In genomic region chr9:111599948-111600343, GRCh38 we compare ENCODE assay signal across 8 cellular contexts. TPM values are rescaled to one million over a fixed set of nuclear protein-coding genes. Genes with fewer than 3 reads are reported as not detected.
DNase-seq lines count a peak whose midpoint lies in the region; ATAC-seq, FAIRE-seq and TF ChIP-seq lines count a peak whose summit lies in the region.

No MANE protein-coding gene starts in this region.

- H3K4me3 Mint-ChIP-seq in stimulated activated naive CD8-positive, alpha-beta T cell treated with anti-CD3 and anti-CD28 coated beads, Interleukin-15, amount 100 ng/mL, for 72 hours, result peak overlapping the region; percentile 84 to 88

- CTCF ChIA-PET in GM12878 (lab: Yijun Ruan, JAX), result interaction anchor here (0.9 kb wide), 1 partner anchor 21 kb away, joined by 3 read pairs; no protein-coding TSS in a partner anchor

- H3K27ac ChIP-seq in GM12878 (ENCODE audit: control insufficient read depth, insufficient read depth) (no peak overlapping the region), kidney (ENCODE audit: low read depth in 2 of 2, low read length in 2 of 2) (peak overlapping the region; percentile 90 to 95), Karpas-422 (ENCODE audit: low read length) (no peak overlapping the region)

- SMC1A ChIA-PET in GM12878 (lab: Charles Lee; ENCODE audit: uncharacterized antibody, unreplicated experiment), result no interaction called here

- no peaks in the 10 kb centered on the region for H3K9me2 ChIP-seq in Karpas-422 (replicated peaks; ENCODE audit: insufficient read depth, low read length)

- ATAC-seq in HG03442 (IDR thresholded peaks at IDR 0.05; ENCODE audit: unreplicated experiment), result peak; percentile 6
- no peak for ATAC-seq in GM12878
- no peak for ATAC-seq in stimulated activated naive CD8-positive, alpha-beta T cell treated with anti-CD3 and anti-CD28 coated beads, Interleukin-15, amount 100 ng/mL, for 72 hours
- no peak for ATAC-seq in GM21381 (IDR thresholded peaks at IDR 0.05; ENCODE audit: unreplicated experiment)

- H2AFZ ChIP-seq in GM12878 (ENCODE audit: control insufficient read depth, low read depth, low read length) (no peak overlapping the region; the same call in 1 of the 2 replicates), Karpas-422 (ENCODE audit: low read length) (no peak overlapping the region)

- TF ChIP-seq POLR2A in GM12878 (IDR thresholded peaks at IDR 0.05; ENCODE audit: low read depth, low read length), result no peak

- TF ChIP-seq CTCF in GM12878 (IDR thresholded peaks at IDR 0.05 in 2 of 3, conservative IDR thresholded peaks at IDR 0.05 in 1 of 3; ENCODE audit: control insufficient read depth in 2 of 3, extremely low read depth in 1 of 3, insufficient read depth in 1 of 3, low read depth in 3 of 3, low read length in 3 of 3), result no peak
- no peak for TF ChIP-seq CTCF in kidney (IDR thresholded peaks at IDR 0.05; ENCODE audit: borderline replicate concordance, extremely low read depth, insufficient read depth)

- POLR2A ChIA-PET in GM12878 (lab: Charles Lee), result no interaction called here

- RAD21 ChIA-PET in GM12878 (lab: Charles Lee; ENCODE audit: unreplicated experiment), result no interaction called here

- no TSS peak for BruUV-seq in GM12878 (replicated peaks; lab: Mats Ljungman, UMichigan)

- H3K9me3 Mint-ChIP-seq in stimulated activated naive CD8-positive, alpha-beta T cell treated with anti-CD3 and anti-CD28 coated beads, Interleukin-15, amount 100 ng/mL, for 72 hours, result no peaks in the 10 kb centered on the region

- in situ Hi-C loops in GM12878 (cut with MboI), result no loop called here

- H3K27me3 ChIP-seq in GM12878 (replicated peaks in 1 of 2; ENCODE audit: control insufficient read depth in 2 of 2, insufficient read depth in 2 of 2, low read length in 1 of 2), result peaks cover 0 to 4% of the 10 kb centered on the region in 2 experiments; a peak in 2 of 4 replicates
- H3K27me3 ChIP-seq in Karpas-422 (ENCODE audit: low read length), result no peaks in the 10 kb centered on the region

- TF ChIP-seq EP300 in GM12878 (IDR thresholded peaks at IDR 0.05; ENCODE audit: borderline replicate concordance in 1 of 2, control insufficient read depth in 1 of 2, low read depth in 2 of 2, low read length in 2 of 2), result no peak

- H3K27ac Mint-ChIP-seq in stimulated activated naive CD8-positive, alpha-beta T cell treated with anti-CD3 and anti-CD28 coated beads, Interleukin-15, amount 100 ng/mL, for 72 hours, result no peak overlapping the region

- intact Hi-C loops in GM12878 (cut with micrococcal nuclease; ENCODE audit: unreplicated experiment), result no loop called here
- intact Hi-C loops in kidney (cut with DNase I), result no loop called here

- 74% methylated on average over 17 of the region's 17 CpGs for WGBS in GM12878 (ENCODE audit: insufficient coverage, insufficient replicate concordance, low lambda C conversion rate, missing lambda C conversion rate)

- H3K9ac ChIP-seq in GM12878 (ENCODE audit: control insufficient read depth, insufficient read depth, low read length) (no peak overlapping the region), kidney (ENCODE audit: low read length in 2 of 2) (peak overlapping the region; percentile 41 to 96), Karpas-422 (ENCODE audit: low read length) (no peak overlapping the region)

- no peaks in the 10 kb centered on the region for H3K79me2 ChIP-seq in GM12878 (ENCODE audit: control insufficient read depth, insufficient read depth, low read length)
- no peaks in the 10 kb centered on the region for H3K79me2 ChIP-seq in Karpas-422 (ENCODE audit: low read length)

- H3K4me1 ChIP-seq in GM12878 (ENCODE audit: control insufficient read depth, insufficient read depth, low read length) (no peaks in the 10 kb centered on the region), kidney (ENCODE audit: control insufficient read depth in 1 of 2, insufficient read depth in 1 of 2, low read depth in 1 of 2, low read length in 2 of 2) (peaks cover 10 to 16% of the 10 kb centered on the region in 2 donors), Karpas-422 (ENCODE audit: low read length) (peaks cover 4% of the 10 kb centered on the region)

- peak overlapping the region; percentile 93; the same call in 1 of the 2 replicates for H3K4me2 ChIP-seq in GM12878 (ENCODE audit: control insufficient read depth, insufficient read depth)
- no peak overlapping the region for H3K4me2 ChIP-seq in Karpas-422 (ENCODE audit: low read depth, low read length, poor library complexity, severe bottlenecking)

- no peak for TF ChIP-seq RAD21 in GM12878 (IDR thresholded peaks at IDR 0.05; ENCODE audit: insufficient read depth, low read depth, low read length)

- no peaks in the 10 kb centered on the region; the same call in 1 of the 2 replicates for H4K20me1 ChIP-seq in GM12878 (ENCODE audit: control insufficient read depth, insufficient read depth)
- H4K20me1 ChIP-seq in Karpas-422 (ENCODE audit: insufficient read depth, low read depth, low read length), result no peaks in the 10 kb centered on the region

- H3K36me3 ChIP-seq in GM12878 (ENCODE audit: control insufficient read depth in 2 of 2, insufficient read depth in 2 of 2, low read length in 1 of 2) (no peaks in the 10 kb centered on the region), kidney (ENCODE audit: control insufficient read depth in 1 of 2, insufficient read depth in 2 of 2, low read length in 2 of 2) (peaks cover 3 to 18% of the 10 kb centered on the region in 2 donors), Karpas-422 (ENCODE audit: insufficient read depth, low read length) (no peaks in the 10 kb centered on the region)

- peaks cover 26% of the 10 kb centered on the region for H3K4me1 Mint-ChIP-seq in stimulated activated naive CD8-positive, alpha-beta T cell treated with anti-CD3 and anti-CD28 coated beads, Interleukin-15, amount 100 ng/mL, for 72 hours

- H3K4me3 ChIP-seq in GM12878 (no peak overlapping the region; the same call in 1 of the 2 replicates), kidney (ENCODE audit: low read length in 2 of 2) (peak overlapping the region; percentile 74 to 90), Karpas-422 (ENCODE audit: low read length) (no peak overlapping the region)

- peaks cover 55% of the 10 kb centered on the region for H3K27me3 Mint-ChIP-seq in stimulated activated naive CD8-positive, alpha-beta T cell treated with anti-CD3 and anti-CD28 coated beads, Interleukin-15, amount 100 ng/mL, for 72 hours

- H3K9me3 ChIP-seq in GM12878 (replicated peaks; ENCODE audit: control insufficient read depth, insufficient read depth, low read length) (no peaks in the 10 kb centered on the region), kidney (ENCODE audit: control insufficient read depth in 1 of 2, low read length in 2 of 2) (no peaks in the 10 kb centered on the region), Karpas-422 (ENCODE audit: low read length) (no peaks in the 10 kb centered on the region)

- FAIRE-seq in GM12878 (lab: Jason Lieb, UNC), result no peak
- FAIRE-seq in kidney (lab: Jason Lieb, UNC), result no peak

- DNase-seq in GM12878 (ENCODE audit: low read depth, low spot score) (no peak), kidney (no peak), Karpas-422 (no peak), activated gamma-delta T cell (lab: John Stamatoyannopoulos, UW) (no peak), NCI-H2196 treated with DMSO at 0.1 percent for 48 hours (lab: John Stamatoyannopoulos, UW; ENCODE audit: unreplicated experiment) (no peak)
- no peak for DNase-seq in stimulated activated naive CD8-positive, alpha-beta T cell treated with anti-CD3 and anti-CD28 coated beads, Interleukin-15, amount 100 ng/mL, for 72 hours

TF ChIP-seq in GM12878, 131 proteins besides CTCF, POLR2A, EP300 and RAD21 (continues in another document):
- TF ChIP-seq PAX5 (IDR thresholded peaks at IDR 0.05; ENCODE audit: borderline replicate concordance, low read depth, low read length), result no peak
- TF ChIP-seq MTA2 (IDR thresholded peaks at IDR 0.05; ENCODE audit: low read depth), result no peak

RNA-seq across cellular contexts. Expression of gene PTGR1, which starts 0.5 kb away (rescaled TPM):
- not detected in 2 replicates for total RNA-seq in GM12878 (2013; cell fraction: nucleolus; rRNA removed)
- total RNA-seq in GM12878 (2014; rRNA removed) (1.5 and 2.8 TPM in 2 replicates), GM12878 (2014; rRNA removed; fragmentation: Illumina TruSeq; extraction: Trizol) (2.2 and 2.5 TPM in 2 replicates), GM12878 (2021) (2.3 and 2.7 TPM in 2 replicates), kidney (75.1 TPM)
- polyA plus RNA-seq in GM12878 (2011; ENCODE audit: low read depth), result 4.9 TPM
- polyA plus RNA-seq in GM12878 (2011; rRNA removed) (0.12 TPM in 1 of 2 replicates, not detected in the other), GM12878 (2014; fragmentation: Illumina TruSeq; extraction: Trizol) (3.1 and 3.2 TPM in 2 replicates), GM12878 (2014; fragmentation: Nextera tagmentation; extraction: Ambion mirVana) (1 to 10 TPM; 2.2 to 2.9 TPM), GM12878 (2014; rRNA removed) (2.8 and 3.3 TPM in 2 replicates), GM12878 (2016; fragmentation: Nextera tagmentation; extraction: Ambion mirVana) (1 to 10 TPM; 5.1 to 6.3 TPM), kidney (ENCODE audit: insufficient read depth, low read depth, low replicate concordance) (285 TPM)
- polyA plus RNA-seq in GM12878 (2011; cell fraction: cytosol; rRNA removed), result not detected in 2 replicates
- polyA plus RNA-seq in GM12878 (2011; cell fraction: nucleus; rRNA removed), result not detected in 2 replicates
- 5.2 and 7.1 TPM in 2 replicates for polyA plus RNA-seq in GM12878 (2012)
- polyA minus RNA-seq in GM12878 (2011; rRNA and poly(A)+ RNA removed), result not detected in 2 replicates
- not detected in 2 replicates for polyA minus RNA-seq in GM12878 (2011; cell fraction: cytosol; rRNA and poly(A)+ RNA removed)
- not detected in 2 replicates for polyA minus RNA-seq in GM12878 (2011; cell fraction: nucleus; rRNA and poly(A)+ RNA removed)
- total RNA-seq in Karpas-422 (2014; rRNA removed; shearing (Covaris generic); ENCODE audit: low replicate concordance), result not detected in 2 replicates

RNA-seq across cellular contexts. Expression of gene DNAJC25, which starts 31.2 kb away (rescaled TPM):
- total RNA-seq in GM12878 (2013; cell fraction: nucleolus; rRNA removed), result 9.6 and 10.2 TPM in 2 replicates
- 3.7 and 4.0 TPM in 2 replicates for total RNA-seq in GM12878 (2014; rRNA removed)
- total RNA-seq in GM12878 (2014; rRNA removed; fragmentation: Illumina TruSeq; extraction: Trizol), result 4.1 and 4.7 TPM in 2 replicates
- total RNA-seq in GM12878 (2021), result 3.0 and 4.0 TPM in 2 replicates
- polyA plus RNA-seq in GM12878 (2011; ENCODE audit: low read depth), result 2.5 TPM
- polyA plus RNA-seq in GM12878 (2011; rRNA removed), result 6.4 and 9.0 TPM in 2 replicates
- polyA plus RNA-seq in GM12878 (2011; cell fraction: cytosol; rRNA removed), result 1.6 and 2.0 TPM in 2 replicates
- 6.0 and 6.6 TPM in 2 replicates for polyA plus RNA-seq in GM12878 (2011; cell fraction: nucleus; rRNA removed)
- polyA plus RNA-seq in GM12878 (2012), result 6.5 TPM in 2 replicates
- 5.5 and 8.0 TPM in 2 replicates for polyA plus RNA-seq in GM12878 (2014; fragmentation: Illumina TruSeq; extraction: Trizol)
- polyA plus RNA-seq in GM12878 (2014; fragmentation: Nextera tagmentation; extraction: Ambion mirVana), result 1 to 10 TPM; 2.4 to 3.7 TPM
- 3.7 and 4.2 TPM in 2 replicates for polyA plus RNA-seq in GM12878 (2014; rRNA removed)
- polyA plus RNA-seq in GM12878 (2016; fragmentation: Nextera tagmentation; extraction: Ambion mirVana), result 1 to 10 TPM; 6.0 to 6.2 TPM
- polyA minus RNA-seq in GM12878 (2011; rRNA and poly(A)+ RNA removed), result 1.1 and 1.6 TPM in 2 replicates
- 0.94 TPM in 1 of 2 replicates, not detected in the other for polyA minus RNA-seq in GM12878 (2011; cell fraction: cytosol; rRNA and poly(A)+ RNA removed)
- 2.3 and 3.6 TPM in 2 replicates for polyA minus RNA-seq in GM12878 (2011; cell fraction: nucleus; rRNA and poly(A)+ RNA removed)
- 8.2 TPM for total RNA-seq in kidney
- 13.1 TPM for polyA plus RNA-seq in kidney (ENCODE audit: insufficient read depth, low read depth, low replicate concordance)
- 8.7 and 10.2 TPM in 2 replicates for total RNA-seq in Karpas-422 (2014; rRNA removed; shearing (Covaris generic); ENCODE audit: low replicate concordance)

Comparison
In these comparisons a context has a peak if more than half of its experiments do, and no peak if none do; other contexts are left out.
1. H3K27ac ChIP-seq: peak in kidney (2 of 2); none in GM12878 (single experiment) and Karpas-422 (single experiment).
2. H3K4me3 ChIP-seq: peak in kidney (2 of 2); none in GM12878 (single experiment) and Karpas-422 (single experiment).
3. H3K9ac ChIP-seq: peak in kidney (2 of 2); none in GM12878 (single experiment) and Karpas-422 (single experiment).
4. RNA of gene PTGR1, which starts 0.5 kb away (total RNA-seq): 75.1 TPM in kidney (single experiment); 1.5 to 2.8 TPM in GM12878 and not detected in Karpas-422; every median in the first group is over 10 times any median in the second.